7 cellular contexts compared by ENCODE assay signal in genomic region chr14:23539209-23539866, GRCh38. TPM values are rescaled to one million over a fixed set of nuclear protein-coding genes. Genes with fewer than 3 reads are reported as not detected.
DNase-seq lines count a peak whose midpoint lies in the region; ATAC-seq, FAIRE-seq and TF ChIP-seq lines count a peak whose summit lies in the region.

No MANE protein-coding gene starts in this region.

- H3K4ac ChIP-seq in H9 (ENCODE audit: low read depth, low read length), result peak overlapping the region; percentile 48; the same call in 1 of the 2 replicates

- POLR2A ChIA-PET in K562 (lab: Yijun Ruan, JAX), result no interaction called here

- peak overlapping the region; percentile 98 to 99 (median 99) for H3K27ac Mint-ChIP-seq in H9
- H3K27ac Mint-ChIP-seq in stimulated activated naive B cell treated with anti-CD40 and anti-IgM and Interleukin-4, amounts not matched to agents 10 μg/mL and 1 μg/mL and 100 μg/mL, for 72 hours, result no peak overlapping the region

- DNase-seq in DMS53 treated with DMSO at 0.1 percent for 48 hours (lab: John Stamatoyannopoulos, UW; ENCODE audit: unreplicated experiment), result peak; percentile 7
- DNase-seq in H9, result peak; percentile 85
- peak; percentile 30 for DNase-seq in NCI-H446 treated with DMSO at 0.1 percent for 48 hours (lab: John Stamatoyannopoulos, UW)
- DNase-seq in K562 (ENCODE audit: extremely low read depth in 1 of 4, low spot score in 3 of 4), result peak; percentile 61 to 72 (median 68)
- no peak for DNase-seq in stimulated activated naive B cell treated with anti-CD40 and anti-IgM and Interleukin-4, amounts not matched to agents 10 μg/mL and 1 μg/mL and 100 μg/mL, for 72 hours
- no peak for DNase-seq in dedifferentiated amniotic fluid mesenchymal stem cell (ENCODE audit: extremely low spot score)

- in situ Hi-C loops in K562 (cut with MboI), result no loop called here

- no peaks in the 10 kb centered on the region for H3K9me1 ChIP-seq in K562 (ENCODE audit: control insufficient read depth, insufficient read depth, low read length)

- CTCF ChIA-PET in K562 (lab: Yijun Ruan, JAX; ENCODE audit: low intra/inter-chr PET ratio), result interaction anchor here (1.0 to 2.3 kb wide), 3 partner anchors 58 to 211 kb away, joined by 3 to 9 read pairs (median 5); no protein-coding TSS in a partner anchor

- H3K56ac ChIP-seq in H9 (ENCODE audit: insufficient read length, low read depth, low read length), result peak overlapping the region; percentile 57

- peak; percentile 82 for FAIRE-seq in K562 (lab: Jason Lieb, UNC)

- H3K4me2 ChIP-seq in H9 (ENCODE audit: insufficient read depth, insufficient read length, low read length), result peak overlapping the region; percentile 89
- H3K4me2 ChIP-seq in K562 (ENCODE audit: insufficient read depth, low read length), result no peak overlapping the region

- peaks cover 57 to 59% of the 10 kb centered on the region in 2 experiments for H3K4me1 Mint-ChIP-seq in H9
- peaks cover 0 to 4% of the 10 kb centered on the region in 2 donors for H3K4me1 Mint-ChIP-seq in stimulated activated naive B cell treated with anti-CD40 and anti-IgM and Interleukin-4, amounts not matched to agents 10 μg/mL and 1 μg/mL and 100 μg/mL, for 72 hours

- H2BK15ac ChIP-seq in H9 (ENCODE audit: low read depth, low read length), result no peak overlapping the region

- H4K20me1 ChIP-seq in H9 (ENCODE audit: control insufficient read depth, insufficient read depth, insufficient read length), result no peaks in the 10 kb centered on the region
- no peaks in the 10 kb centered on the region for H4K20me1 ChIP-seq in K562 (replicated peaks; ENCODE audit: control insufficient read depth, insufficient read depth, low read length)

- H3K4me3 Mint-ChIP-seq in H9, result peak overlapping the region; percentile 80 to 89
- H3K4me3 Mint-ChIP-seq in stimulated activated naive B cell treated with anti-CD40 and anti-IgM and Interleukin-4, amounts not matched to agents 10 μg/mL and 1 μg/mL and 100 μg/mL, for 72 hours, result no peak overlapping the region

- H3T11ph ChIP-seq in H9 (ENCODE audit: low read length), result peak overlapping the region; percentile 21

- H3K9ac ChIP-seq in H9 (ENCODE audit: extremely low read depth, insufficient read length, low read length) (peak overlapping the region; percentile 50), K562 (ENCODE audit: insufficient read depth in 1 of 2, low read depth in 2 of 2, low read length in 2 of 2) (no peak overlapping the region)

- TF ChIP-seq CTCF in H9 (conservative IDR thresholded peaks at IDR 0.05), result peak; percentile 88
- TF ChIP-seq CTCF in K562 (IDR thresholded peaks at IDR 0.05 in 2 of 3, conservative IDR thresholded peaks at IDR 0.05 in 1 of 3; ENCODE audit: insufficient read depth in 2 of 3, low read depth in 1 of 3, low read length in 3 of 3), result peak; percentile 67 to 73 (median 72)

- no peak overlapping the region for H4K8ac ChIP-seq in H9 (replicated peaks; ENCODE audit: insufficient read length, low read depth, low read length)

- peak overlapping the region; percentile 79 for H2BK120ac ChIP-seq in H9 (ENCODE audit: low read depth, low read length, poor library complexity, severe bottlenecking)

- intact Hi-C loops in K562 (cut with micrococcal nuclease), result no loop called here

- no peak overlapping the region for H3K4me3 ChIP-seq in K562
- H3K4me3 ChIP-seq in iPS-18c (ENCODE audit: insufficient read depth, low read depth, low read length), result peak overlapping the region; percentile 70; the same call in 1 of the 2 replicates

- H3K36me3 Mint-ChIP-seq in H9 (ENCODE audit: insufficient read depth in 1 of 3, low read depth in 3 of 3), result peaks cover 20 to 37% (median 29%) of the 10 kb centered on the region in 3 experiments; a peak in 6 of 7 replicates
- H3K36me3 Mint-ChIP-seq in stimulated activated naive B cell treated with anti-CD40 and anti-IgM and Interleukin-4, amounts not matched to agents 10 μg/mL and 1 μg/mL and 100 μg/mL, for 72 hours, result peaks cover 0 to 2% of the 10 kb centered on the region in 2 donors

- peak overlapping the region; percentile 58 for H3K18ac ChIP-seq in H9 (ENCODE audit: insufficient read length, low read depth, low read length)

- H3K79me2 ChIP-seq in H9 (ENCODE audit: insufficient read depth, low read length) (no peaks in the 10 kb centered on the region; the same call in 1 of the 2 replicates), K562 (ENCODE audit: control insufficient read depth, insufficient read depth, low read length) (no peaks in the 10 kb centered on the region)

- no peak for TF ChIP-seq POLR2A in K562 (conservative IDR thresholded peaks at IDR 0.05)

- peak overlapping the region; percentile 43 for H2AK5ac ChIP-seq in H9 (ENCODE audit: insufficient read length, low read length)

- TF ChIP-seq EP300 in K562 (IDR thresholded peaks at IDR 0.05; ENCODE audit: low read length), result no peak

- H3K27me3 ChIP-seq in H9 (ENCODE audit: insufficient read depth, low read length) (no peaks in the 10 kb centered on the region), K562 (ENCODE audit: control insufficient read depth in 2 of 2, insufficient read depth in 2 of 2, low read length in 2 of 2) (peaks cover 0 to 4% of the 10 kb centered on the region in 2 experiments; a peak in 2 of 5 replicates)

- peak; percentile 9 to 54; a peak in 2 of 4 replicates for TF ChIP-seq RAD21 in K562 (CRISPR knock-in tag; conservative IDR thresholded peaks at IDR 0.05 in 1 of 2, IDR thresholded peaks at IDR 0.05 in 1 of 2)

- no CpG with 5 or more reads among the region's 7 CpGs for WGBS in H9 (ENCODE audit: extremely low coverage, insufficient read length, low lambda C conversion rate)
- 21% methylated on average over 6 of the region's 7 CpGs for WGBS in K562 (ENCODE audit: insufficient coverage, low coverage, missing lambda C conversion rate)

- H3K79me1 ChIP-seq in H9 (ENCODE audit: insufficient read depth, low read depth, low read length, poor library complexity, severe bottlenecking), result no peaks in the 10 kb centered on the region

- H3K27me3 Mint-ChIP-seq in H9 (ENCODE audit: low read depth), result no peaks in the 10 kb centered on the region
- no peaks in the 10 kb centered on the region for H3K27me3 Mint-ChIP-seq in stimulated activated naive B cell treated with anti-CD40 and anti-IgM and Interleukin-4, amounts not matched to agents 10 μg/mL and 1 μg/mL and 100 μg/mL, for 72 hours

- H3K23ac ChIP-seq in H9 (ENCODE audit: insufficient read length, low read depth, low read length), result no peak overlapping the region

- H3K4me1 ChIP-seq in H9 (ENCODE audit: insufficient read depth, low read length), result peaks cover 24% of the 10 kb centered on the region; the same call in 1 of the 2 replicates
- H3K4me1 ChIP-seq in K562 (replicated peaks in 1 of 2; ENCODE audit: control insufficient read depth in 2 of 2, insufficient read depth in 2 of 2, low read length in 2 of 2), result no peaks in the 10 kb centered on the region; a peak in 1 of 5 replicates

- peak overlapping the region; percentile 74 for H2BK12ac ChIP-seq in H9 (ENCODE audit: insufficient read length, low read depth, low read length)

- peak overlapping the region; percentile 48 for H4K5ac ChIP-seq in H9 (ENCODE audit: insufficient read length, low read depth, low read length)

- H3K14ac ChIP-seq in H9 (ENCODE audit: insufficient read depth, low read length), result peak overlapping the region; percentile 83; the same call in 1 of the 2 replicates

- BruUV-seq in K562 (replicated peaks; lab: Mats Ljungman, UMichigan), result no TSS peak

- H2AFZ ChIP-seq in H9 (ENCODE audit: low read length), result no peak overlapping the region
- no peak overlapping the region for H2AFZ ChIP-seq in K562 (ENCODE audit: low read depth, low read length)

- peak overlapping the region; percentile 10 for H4K91ac ChIP-seq in H9 (ENCODE audit: insufficient read length, low read depth, low read length)

- H3K9me3 ChIP-seq in H9 (ENCODE audit: control insufficient read depth, low read depth, low read length) (no peaks in the 10 kb centered on the region), K562 (replicated peaks; ENCODE audit: control insufficient read depth, insufficient read depth, low read depth, low read length) (no peaks in the 10 kb centered on the region), iPS-18c (ENCODE audit: control insufficient read depth, insufficient read depth, low read length) (no peaks in the 10 kb centered on the region)

- peak overlapping the region; percentile 96 for H3K27ac ChIP-seq in H9 (ENCODE audit: insufficient read length, low read depth, low read length)
- no peak overlapping the region for H3K27ac ChIP-seq in K562 (ENCODE audit: extremely low read depth, low read depth, low read length)

- peaks cover 19% of the 10 kb centered on the region for H3K23me2 ChIP-seq in H9 (ENCODE audit: insufficient read length, low read depth, low read length, poor library complexity, severe bottlenecking)

- H2BK20ac ChIP-seq in H9 (ENCODE audit: low read depth, low read length, poor library complexity, severe bottlenecking), result no peak overlapping the region

- peak overlapping the region; percentile 60 for H2BK5ac ChIP-seq in H9 (ENCODE audit: insufficient read length, low read length)

- H3K9me3 Mint-ChIP-seq in H9, result no peaks in the 10 kb centered on the region; a peak in 1 of 5 replicates
- H3K9me3 Mint-ChIP-seq in stimulated activated naive B cell treated with anti-CD40 and anti-IgM and Interleukin-4, amounts not matched to agents 10 μg/mL and 1 μg/mL and 100 μg/mL, for 72 hours, result no peaks in the 10 kb centered on the region

- no peaks in the 10 kb centered on the region for H3K36me3 ChIP-seq in K562 (ENCODE audit: control insufficient read depth, insufficient read depth, low read length)

- peak; percentile 95 for ATAC-seq in K562
- peak; percentile 59 to 70 for ATAC-seq in stimulated activated naive B cell treated with anti-CD40 and anti-IgM and Interleukin-4, amounts not matched to agents 10 μg/mL and 1 μg/mL and 100 μg/mL, for 72 hours (replicated peaks)

RNA-seq across cellular contexts. Expression of gene ZFHX2, which starts 12.2 kb away (rescaled TPM):
- 19.2 and 19.4 TPM in 2 replicates for total RNA-seq in H9 (2021)
- total RNA-seq in K562 (2011; cell fraction: chromatin; rRNA removed; ENCODE audit: low replicate concordance), result 0.76 and 1.5 TPM in 2 replicates
- 0.26 and 0.67 TPM in 2 replicates for total RNA-seq in K562 (2011; cell fraction: nucleolus; rRNA removed)
- total RNA-seq in K562 (2011; cell fraction: nucleoplasm; rRNA removed), result 0.15 and 0.23 TPM in 2 replicates
- total RNA-seq in K562 (2014; rRNA removed), result 0.29 TPM in 1 of 2 replicates, not detected in the other
- total RNA-seq in K562 (2014; rRNA removed; fragmentation: Illumina TruSeq; extraction: Trizol), result 0.10 and 0.11 TPM in 2 replicates
- 0.11 TPM in 2 replicates for total RNA-seq in K562 (2015; rRNA removed; fragmentation: Illumina TruSeq; extraction: Trizol)
- 0.11 and 0.22 TPM in 2 replicates for total RNA-seq in K562 (2021)
- polyA plus RNA-seq in K562 (2011; rRNA removed), result 0.06 and 0.16 TPM in 2 replicates
- under 0.01 and 0.04 TPM in 2 replicates for polyA plus RNA-seq in K562 (2011; cell fraction: cytosol; rRNA removed)
- polyA plus RNA-seq in K562 (2011; cell fraction: nucleus; rRNA removed), result 0.20 and 0.50 TPM in 2 replicates
- 0.06 and 0.07 TPM in 2 replicates for polyA plus RNA-seq in K562 (2012)
- 0.03 and 0.09 TPM in 2 replicates for polyA plus RNA-seq in K562 (2014; fragmentation: Illumina TruSeq; extraction: Trizol)
- not detected for polyA plus RNA-seq in K562 (2014; fragmentation: Nextera tagmentation; extraction: Ambion mirVana)
- 0.01 TPM in 1 of 2 replicates, not detected in the other for polyA plus RNA-seq in K562 (2014; rRNA removed)
- 0.15 and 0.18 TPM in 2 replicates for polyA minus RNA-seq in K562 (2011; rRNA and poly(A)+ RNA removed)
- polyA minus RNA-seq in K562 (2011; cell fraction: cytosol; rRNA and poly(A)+ RNA removed), result not detected in 2 replicates
- polyA minus RNA-seq in K562 (2011; cell fraction: nucleus; rRNA and poly(A)+ RNA removed), result 0.22 and 0.54 TPM in 2 replicates

RNA-seq across cellular contexts. Expression of gene THTPA, which starts 16.7 kb away (rescaled TPM):
- 13.4 and 15.6 TPM in 2 replicates for total RNA-seq in H9 (2021)
- total RNA-seq in K562 (2011; cell fraction: chromatin; rRNA removed; ENCODE audit: low replicate concordance), result 2.6 and 8.1 TPM in 2 replicates
- total RNA-seq in K562 (2011; cell fraction: nucleolus; rRNA removed), result 5.2 and 7.1 TPM in 2 replicates
- 5.2 and 5.4 TPM in 2 replicates for total RNA-seq in K562 (2011; cell fraction: nucleoplasm; rRNA removed)
- 5.2 and 12.2 TPM in 2 replicates for total RNA-seq in K562 (2014; rRNA removed)
- 2.2 and 2.4 TPM in 2 replicates for total RNA-seq in K562 (2014; rRNA removed; fragmentation: Illumina TruSeq; extraction: Trizol)
- total RNA-seq in K562 (2015; rRNA removed; fragmentation: Illumina TruSeq; extraction: Trizol), result 3.8 and 4.2 TPM in 2 replicates
- total RNA-seq in K562 (2021), result 6.3 and 8.7 TPM in 2 replicates
- polyA plus RNA-seq in K562 (2011; rRNA removed), result 2.2 and 3.8 TPM in 2 replicates
- polyA plus RNA-seq in K562 (2011; cell fraction: cytosol; rRNA removed), result 2.4 and 7.1 TPM in 2 replicates
- polyA plus RNA-seq in K562 (2011; cell fraction: nucleus; rRNA removed), result 2.2 and 7.9 TPM in 2 replicates
- 5.6 and 7.4 TPM in 2 replicates for polyA plus RNA-seq in K562 (2012)
- polyA plus RNA-seq in K562 (2014; fragmentation: Illumina TruSeq; extraction: Trizol), result 6.8 and 8.4 TPM in 2 replicates
- 1 to 10 TPM; 6.4 to 6.5 TPM for polyA plus RNA-seq in K562 (2014; fragmentation: Nextera tagmentation; extraction: Ambion mirVana)
- polyA plus RNA-seq in K562 (2014; rRNA removed), result 5.1 and 9.4 TPM in 2 replicates
- polyA minus RNA-seq in K562 (2011; rRNA and poly(A)+ RNA removed), result 2.5 and 3.2 TPM in 2 replicates
- polyA minus RNA-seq in K562 (2011; cell fraction: cytosol; rRNA and poly(A)+ RNA removed), result 2.7 and 2.9 TPM in 2 replicates
- 2.4 and 2.8 TPM in 2 replicates for polyA minus RNA-seq in K562 (2011; cell fraction: nucleus; rRNA and poly(A)+ RNA removed)

RNA-seq across cellular contexts. Expression of gene AP1G2, which starts 28.3 kb away (rescaled TPM):
- total RNA-seq in H9 (2021) (107 and 121 TPM in 2 replicates), K562 (2014; rRNA removed) (19.1 and 25.8 TPM in 2 replicates), K562 (2014; rRNA removed; fragmentation: Illumina TruSeq; extraction: Trizol) (12.2 and 19.8 TPM in 2 replicates), K562 (2015; rRNA removed; fragmentation: Illumina TruSeq; extraction: Trizol) (27.7 and 31.9 TPM in 2 replicates), K562 (2021) (51.9 and 58.1 TPM in 2 replicates)
- total RNA-seq in K562 (2011; cell fraction: chromatin; rRNA removed; ENCODE audit: low replicate concordance), result 396 and 1,008 TPM in 2 replicates
- 461 and 463 TPM in 2 replicates for total RNA-seq in K562 (2011; cell fraction: nucleolus; rRNA removed)
- 346 and 364 TPM in 2 replicates for total RNA-seq in K562 (2011; cell fraction: nucleoplasm; rRNA removed)
- polyA plus RNA-seq in K562 (2011; rRNA removed) (65.3 and 135 TPM in 2 replicates), K562 (2014; fragmentation: Illumina TruSeq; extraction: Trizol) (41.3 and 56.2 TPM in 2 replicates), K562 (2014; fragmentation: Nextera tagmentation; extraction: Ambion mirVana) (10 to 100 TPM; 22.9 to 33.3 TPM), K562 (2014; rRNA removed) (73.4 and 83.5 TPM in 2 replicates)
- polyA plus RNA-seq in K562 (2011; cell fraction: cytosol; rRNA removed), result 61.3 and 70.5 TPM in 2 replicates
- 934 and 1,029 TPM in 2 replicates for polyA plus RNA-seq in K562 (2011; cell fraction: nucleus; rRNA removed)
- 53.3 and 105 TPM in 2 replicates for polyA plus RNA-seq in K562 (2012)
- 35.0 and 46.6 TPM in 2 replicates for polyA minus RNA-seq in K562 (2011; rRNA and poly(A)+ RNA removed)
- 23.4 and 34.6 TPM in 2 replicates for polyA minus RNA-seq in K562 (2011; cell fraction: cytosol; rRNA and poly(A)+ RNA removed)
- polyA minus RNA-seq in K562 (2011; cell fraction: nucleus; rRNA and poly(A)+ RNA removed), result 142 and 191 TPM in 2 replicates

RNA-seq across cellular contexts. Expression of gene JPH4, which starts 39.3 kb away (rescaled TPM):
- total RNA-seq in H9 (2021), result 6.7 and 6.8 TPM in 2 replicates
- not detected in 2 replicates for total RNA-seq in K562 (2011; cell fraction: chromatin; rRNA removed; ENCODE audit: low replicate concordance)
- not detected in 2 replicates for total RNA-seq in K562 (2011; cell fraction: nucleolus; rRNA removed)
- total RNA-seq in K562 (2011; cell fraction: nucleoplasm; rRNA removed), result 0.23 TPM in 1 of 2 replicates, not detected in the other
- total RNA-seq in K562 (2014; rRNA removed), result 0.04 TPM in 1 of 2 replicates, not detected in the other
- not detected in 2 replicates for total RNA-seq in K562 (2014; rRNA removed; fragmentation: Illumina TruSeq; extraction: Trizol)
- total RNA-seq in K562 (2015; rRNA removed; fragmentation: Illumina TruSeq; extraction: Trizol), result 0.04 TPM in 1 of 2 replicates, not detected in the other
- total RNA-seq in K562 (2021), result 0.13 TPM in 2 replicates
- polyA plus RNA-seq in K562 (2011; rRNA removed), result not detected in 2 replicates
- 0.01 TPM in 1 of 2 replicates, not detected in the other for polyA plus RNA-seq in K562 (2011; cell fraction: cytosol; rRNA removed)
- 0.07 TPM in 1 of 2 replicates, not detected in the other for polyA plus RNA-seq in K562 (2011; cell fraction: nucleus; rRNA removed)
- polyA plus RNA-seq in K562 (2012), result 0.12 and 0.24 TPM in 2 replicates
- 0.04 and 0.07 TPM in 2 replicates for polyA plus RNA-seq in K562 (2014; fragmentation: Illumina TruSeq; extraction: Trizol)
- under 1 TPM in 1 of 2 experiments, not detected in 1; 0.06 TPM for polyA plus RNA-seq in K562 (2014; fragmentation: Nextera tagmentation; extraction: Ambion mirVana)
- polyA plus RNA-seq in K562 (2014; rRNA removed), result 0.07 TPM in 1 of 2 replicates, not detected in the other
- not detected in 2 replicates for polyA minus RNA-seq in K562 (2011; rRNA and poly(A)+ RNA removed)
- not detected in 2 replicates for polyA minus RNA-seq in K562 (2011; cell fraction: cytosol; rRNA and poly(A)+ RNA removed)
- not detected in 2 replicates for polyA minus RNA-seq in K562 (2011; cell fraction: nucleus; rRNA and poly(A)+ RNA removed)

Comparison
In these comparisons a context has a peak if more than half of its experiments do, and no peak if none do; other contexts are left out.
1. DNase-seq: peak in DMS53 treated with DMSO at 0.1 percent for 48 hours (single experiment), H9 (single experiment), NCI-H446 treated with DMSO at 0.1 percent for 48 hours (single experiment) and K562 (4 of 4); none in stimulated activated naive B cell treated with anti-CD40 and anti-IgM and Interleukin-4, amounts not matched to agents 10 μg/mL and 1 μg/mL and 100 μg/mL, for 72 hours (single experiment) and dedifferentiated amniotic fluid mesenchymal stem cell (single experiment).
2. H3K4me3 Mint-ChIP-seq: peak in H9 (2 of 2); none in stimulated activated naive B cell treated with anti-CD40 and anti-IgM and Interleukin-4, amounts not matched to agents 10 μg/mL and 1 μg/mL and 100 μg/mL, for 72 hours (0 of 2).